Comparison of ENCODE assay signal across 25 cellular contexts in genomic region chr1:182974792-182975191, GRCh38. TPM values are rescaled to one million over a fixed set of nuclear protein-coding genes. Genes with fewer than 3 reads are reported as not detected.
DNase-seq lines count a peak whose midpoint lies in the region; ATAC-seq and TF ChIP-seq lines count a peak whose summit lies in the region.
"Had no signal": no experiment of that assay in that cellular context is flagged by ENCODE, and none has a peak within 500 bp of the region (broad histone marks: within the 10 kb centered on the region; RNA-seq: fewer than 3 reads in every experiment).

No MANE protein-coding gene starts in this region.

- H2BK12ac ChIP-seq in neuronal stem cell (ENCODE audit: low read length): no peak overlapping the region

- DNase-seq in Caco-2: peak in 1 of 2 experiments; percentile 36
- DNase-seq in fibroblast of lung (ENCODE audit: low read depth in 2 of 2): no peak
- DNase-seq in neuronal stem cell (ENCODE audit: low spot score): no peak
- no peak for DNase-seq in mesenteric fat pad (ENCODE audit: low spot score)
- no peak for DNase-seq in substantia nigra (lab: John Stamatoyannopoulos, UW)
- DNase-seq in stimulated activated CD4-positive, alpha-beta T cell treated with anti-CD3 and anti-CD28 coated beads, Interleukin-15, amount 100 ng/mL, for 24 hours: no peak
- DNase-seq: activated B cell treated with CpG ODN at 0.5 μM for 24 hours; activated CD4-positive, alpha-beta memory T cell treated with anti-CD3 and anti-CD28 coated beads for 36 hours; activated gamma-delta T cell; adrenal gland; cortex of kidney; KG1; NCI-H187; NCI-H748 treated with DMSO at 0.1 percent for 48 hours; occipital lobe; T-helper 9 cell had no signal

- no peak overlapping the region for H3K14ac ChIP-seq in neuronal stem cell (ENCODE audit: low read length)

- H2BK120ac ChIP-seq in neuronal stem cell (ENCODE audit: low read depth, low read length): no peak overlapping the region

- no peak for ATAC-seq in HG03025 (IDR thresholded peaks at IDR 0.05; ENCODE audit: low FRiP score, unreplicated experiment)
- ATAC-seq: Right ventricle myocardium inferior had no signal

- H3K36me3 ChIP-seq in Caco-2 (ENCODE audit: control insufficient read depth, insufficient read depth, low read length) (no peaks in the 10 kb centered on the region), Loucy (ENCODE audit: insufficient read depth, low read length) (no peaks in the 10 kb centered on the region), fibroblast of lung (ENCODE audit: control insufficient read depth, insufficient read depth, low read length) (no peaks in the 10 kb centered on the region), neuronal stem cell (replicated peaks in 1 of 2; ENCODE audit: control insufficient read depth in 2 of 2, insufficient read depth in 2 of 2, low read length in 2 of 2) (no peaks in the 10 kb centered on the region)
- H3K36me3 ChIP-seq: adrenal gland; BLaER1 treated with 17β-estradiol and CSF1 and Interleukin-3, amounts not matched to agents 10 nM and 100 nM; cardiac muscle cell; right atrium auricular region had no signal

- H3K27me3 ChIP-seq in Caco-2 (replicated peaks; ENCODE audit: control insufficient read depth, insufficient read depth, low read length): no peaks in the 10 kb centered on the region
- H3K27me3 ChIP-seq in Loucy (ENCODE audit: insufficient read depth, low read length, poor library complexity, severe bottlenecking): no peaks in the 10 kb centered on the region
- no peaks in the 10 kb centered on the region for H3K27me3 ChIP-seq in fibroblast of lung (ENCODE audit: control insufficient read depth, insufficient read depth, low read length)
- no peaks in the 10 kb centered on the region for H3K27me3 ChIP-seq in neuronal stem cell (ENCODE audit: control insufficient read depth in 3 of 3, insufficient read depth in 3 of 3, low read depth in 1 of 3, low read length in 3 of 3)
- H3K27me3 ChIP-seq: adrenal gland; BLaER1 treated with 17β-estradiol and CSF1 and Interleukin-3, amounts not matched to agents 10 nM and 100 nM; cardiac muscle cell; right atrium auricular region had no signal

- peak overlapping the region; percentile 4 for H3K4me3 Mint-ChIP-seq in Caco-2 (ENCODE audit: unreplicated experiment)
- H3K4me3 Mint-ChIP-seq: activated B cell treated with CpG ODN at 0.5 μM for 24 hours; activated CD4-positive, alpha-beta memory T cell treated with anti-CD3 and anti-CD28 coated beads for 36 hours had no signal

- H3K27me3 Mint-ChIP-seq in Caco-2 (ENCODE audit: insufficient read depth, unreplicated experiment): no peaks in the 10 kb centered on the region
- H3K27me3 Mint-ChIP-seq: activated B cell treated with CpG ODN at 0.5 μM for 24 hours had no signal

- H3K79me2 ChIP-seq in Loucy (ENCODE audit: insufficient read depth, low read length): no peaks in the 10 kb centered on the region
- H3K79me2 ChIP-seq in fibroblast of lung (ENCODE audit: control insufficient read depth, insufficient read depth, low read length): no peaks in the 10 kb centered on the region

- no peak overlapping the region for H3K4ac ChIP-seq in neuronal stem cell (ENCODE audit: low read length)

- no CpG with 5 or more reads among the region's 2 CpGs for WGBS in neuronal stem cell (ENCODE audit: extremely low coverage in 2 of 2, insufficient read length in 2 of 2, insufficient replicate concordance in 1 of 2), 2 donors

- H3K4me3 ChIP-seq in Caco-2 (ENCODE audit: low read depth, low read length) (no peak overlapping the region), Loucy (ENCODE audit: low read length, poor library complexity, severe bottlenecking) (no peak overlapping the region), fibroblast of lung (replicated peaks in 1 of 4; ENCODE audit: control extremely low read depth in 1 of 4, insufficient read depth in 1 of 4, low read depth in 3 of 4, low read length in 4 of 4) (no peak overlapping the region), neuronal stem cell (ENCODE audit: low read length in 2 of 2) (no peak overlapping the region)
- H3K4me3 ChIP-seq: A549; adrenal gland; BLaER1 treated with 17β-estradiol and CSF1 and Interleukin-3, amounts not matched to agents 10 nM and 100 nM; cardiac muscle cell; lung; right atrium auricular region had no signal

- H3K27ac ChIP-seq in fibroblast of lung (ENCODE audit: insufficient read depth, low read length) (no peak overlapping the region), neuronal stem cell (replicated peaks; ENCODE audit: low read length) (peak overlapping the region; percentile 34), substantia nigra (ENCODE audit: low read depth, low read length, poor library complexity, severe bottlenecking) (no peak overlapping the region)
- H3K27ac ChIP-seq: A549; adrenal gland; BLaER1 treated with 17β-estradiol and CSF1 and Interleukin-3, amounts not matched to agents 10 nM and 100 nM; cardiac muscle cell; right atrium auricular region had no signal

- no peak overlapping the region for H4K91ac ChIP-seq in neuronal stem cell (ENCODE audit: low read depth, low read length, poor library complexity)

- peaks cover 28% of the 10 kb centered on the region for H3K4me1 Mint-ChIP-seq in Caco-2 (ENCODE audit: low read depth, unreplicated experiment)
- H3K4me1 Mint-ChIP-seq: activated B cell treated with CpG ODN at 0.5 μM for 24 hours had no signal

- H2BK15ac ChIP-seq in neuronal stem cell (ENCODE audit: low read length): no peak overlapping the region

- H3K9me3 Mint-ChIP-seq in Caco-2 (ENCODE audit: unreplicated experiment): no peaks in the 10 kb centered on the region
- H3K9me3 Mint-ChIP-seq: activated B cell treated with CpG ODN at 0.5 μM for 24 hours; activated CD4-positive, alpha-beta memory T cell treated with anti-CD3 and anti-CD28 coated beads for 36 hours had no signal

- H2AFZ ChIP-seq in Loucy (ENCODE audit: low read length): 0 out of 2 replicates have a peak overlapping the region, but pooled peaks have one; percentile 6
- H2AFZ ChIP-seq in fibroblast of lung (ENCODE audit: low read length): peak overlapping the region; percentile 34
- H2AFZ ChIP-seq in neuronal stem cell (ENCODE audit: low read length): no peak overlapping the region

- POLR2A ChIA-PET in Caco-2 (lab: Charles Lee): no interaction called here

- H3F3A ChIP-seq in Loucy (ENCODE audit: low read depth): no peaks in the 10 kb centered on the region

- no peaks in the 10 kb centered on the region for H3K79me1 ChIP-seq in neuronal stem cell (ENCODE audit: low read depth, low read length)

- H3K9me2 ChIP-seq in Loucy (replicated peaks; ENCODE audit: low read depth, low read length): no peaks in the 10 kb centered on the region

- H3K23ac ChIP-seq in neuronal stem cell (ENCODE audit: low read depth, low read length, poor library complexity): no peak overlapping the region

- no peak overlapping the region for H2BK5ac ChIP-seq in neuronal stem cell (ENCODE audit: low read length)

- no peak overlapping the region for H3K4me2 ChIP-seq in Loucy (ENCODE audit: low read depth, low read length, poor library complexity, severe bottlenecking)
- H3K4me2 ChIP-seq in fibroblast of lung (ENCODE audit: extremely low read depth, insufficient read depth, low read length): no peak overlapping the region
- no peak overlapping the region for H3K4me2 ChIP-seq in neuronal stem cell (ENCODE audit: insufficient read depth, low read length, poor library complexity, severe bottlenecking)
- H3K4me2 ChIP-seq: A549; BLaER1 treated with 17β-estradiol and CSF1 and Interleukin-3, amounts not matched to agents 10 nM and 100 nM had no signal

- no peak overlapping the region for H2AK5ac ChIP-seq in neuronal stem cell (ENCODE audit: low read depth, low read length)

- CTCF ChIA-PET in Caco-2 (lab: Charles Lee): interaction anchor here (0.8 to 1.2 kb wide), 2 partner anchors 12 to 45 kb away, joined by 4 to 5 read pairs; no protein-coding TSS in a partner anchor

- H3K9me3 ChIP-seq in Caco-2 (no peaks in the 10 kb centered on the region), Loucy (ENCODE audit: insufficient read depth, low read depth, low read length) (no peaks in the 10 kb centered on the region), fibroblast of lung (ENCODE audit: control insufficient read depth, insufficient read depth, low read depth, low read length) (no peaks in the 10 kb centered on the region), neuronal stem cell (replicated peaks in 1 of 2; ENCODE audit: control insufficient read depth in 2 of 2, insufficient read depth in 1 of 2, low read depth in 1 of 2, low read length in 2 of 2) (no peaks in the 10 kb centered on the region)
- H3K9me3 ChIP-seq: A549; adrenal gland; BLaER1 treated with 17β-estradiol and CSF1 and Interleukin-3, amounts not matched to agents 10 nM and 100 nM; right atrium auricular region had no signal

- H3K18ac ChIP-seq in neuronal stem cell (ENCODE audit: low read length): no peak overlapping the region

- H3K4me1 ChIP-seq in Caco-2: peaks cover 79% of the 10 kb centered on the region
- no peaks in the 10 kb centered on the region for H3K4me1 ChIP-seq in Loucy (ENCODE audit: insufficient read depth, low read length, poor library complexity, severe bottlenecking)
- peaks cover 2% of the 10 kb centered on the region for H3K4me1 ChIP-seq in fibroblast of lung (ENCODE audit: control insufficient read depth, extremely low read depth, insufficient read depth, low read length)
- H3K4me1 ChIP-seq in neuronal stem cell (ENCODE audit: control insufficient read depth in 2 of 2, insufficient read depth in 1 of 2, low read depth in 1 of 2, low read length in 2 of 2): peaks cover 0 to 15% of the 10 kb centered on the region in 2 donors
- H3K4me1 ChIP-seq: A549; adrenal gland; BLaER1 treated with 17β-estradiol and CSF1 and Interleukin-3, amounts not matched to agents 10 nM and 100 nM; right atrium auricular region had no signal

- intact Hi-C loops in Caco-2 (cut with micrococcal nuclease; ENCODE audit: unreplicated experiment): no loop called here

- H4K20me1 ChIP-seq in Loucy (ENCODE audit: insufficient read depth, low read length, poor library complexity, severe bottlenecking): no peaks in the 10 kb centered on the region
- H4K20me1 ChIP-seq in fibroblast of lung (ENCODE audit: control insufficient read depth, extremely low read depth, insufficient read depth, low read length): no peaks in the 10 kb centered on the region
- H4K20me1 ChIP-seq: BLaER1 treated with 17β-estradiol and CSF1 and Interleukin-3, amounts not matched to agents 10 nM and 100 nM had no signal

- peak overlapping the region; percentile 39 for H3K27ac Mint-ChIP-seq in Caco-2 (ENCODE audit: unreplicated experiment)
- H3K27ac Mint-ChIP-seq: activated B cell treated with CpG ODN at 0.5 μM for 24 hours; activated CD4-positive, alpha-beta memory T cell treated with anti-CD3 and anti-CD28 coated beads for 36 hours had no signal

- no peaks in the 10 kb centered on the region for H3K36me3 Mint-ChIP-seq in Caco-2 (ENCODE audit: insufficient read depth, unreplicated experiment)
- H3K36me3 Mint-ChIP-seq: activated CD4-positive, alpha-beta memory T cell treated with anti-CD3 and anti-CD28 coated beads for 36 hours had no signal

- BruUV-seq in Caco-2 (replicated peaks; lab: Mats Ljungman, UMichigan): no TSS peak

- no peak overlapping the region for H4K8ac ChIP-seq in neuronal stem cell (ENCODE audit: low read depth, low read length)

- no peak for TF ChIP-seq CTCF in Caco-2 (IDR thresholded peaks at IDR 0.05; ENCODE audit: insufficient read depth in 1 of 2, low read depth in 1 of 2, low read length in 1 of 2, severe bottlenecking in 1 of 2, unreplicated experiment in 1 of 2)
- TF ChIP-seq CTCF in Loucy (conservative IDR thresholded peaks at IDR 0.05; ENCODE audit: low read length): no peak
- no peak for TF ChIP-seq CTCF in fibroblast of lung (conservative IDR thresholded peaks at IDR 0.05 in 1 of 2, IDR thresholded peaks at IDR 0.05 in 1 of 2; ENCODE audit: low read depth in 1 of 2, low read length in 2 of 2)

- H3K9ac ChIP-seq in Loucy (ENCODE audit: low read depth, low read length, poor library complexity, severe bottlenecking) (no peak overlapping the region), fibroblast of lung (ENCODE audit: insufficient read depth, low read length) (no peak overlapping the region), neuronal stem cell (ENCODE audit: low read depth, low read length, poor library complexity) (no peak overlapping the region)
- H3K9ac ChIP-seq: BLaER1 treated with 17β-estradiol and CSF1 and Interleukin-3, amounts not matched to agents 10 nM and 100 nM had no signal

RNA-seq across cellular contexts. Expression of gene SHCBP1L, which starts 21.8 kb away (rescaled TPM):
- total RNA-seq in Caco-2 (2022) (not detected in 2 replicates), fibroblast of lung (0.26 TPM in 1 of 2 replicates, not detected in the other), mesenteric fat pad (not detected)
- not detected in 2 replicates for polyA plus RNA-seq in fibroblast of lung
- not detected in 2 replicates for polyA plus RNA-seq in fibroblast of lung (2012)
- polyA minus RNA-seq in fibroblast of lung (ENCODE audit: low replicate concordance): not detected in 2 replicates
- not detected for polyA plus RNA-seq in neuronal stem cell (2013, experiment 1 of 2)
- polyA plus RNA-seq in neuronal stem cell (2013, experiment 2 of 2): not detected
- total RNA-seq: activated B cell treated with CpG ODN at 0.5 μM for 24 hours; activated CD4-positive, alpha-beta memory T cell treated with anti-CD3 and anti-CD28 coated beads for 36 hours; adrenal gland; cardiac muscle cell; HT1080; lung; occipital lobe; right atrium auricular region; Right ventricle myocardium inferior had no signal
- polyA plus RNA-seq: A549, adrenal gland, cardiac muscle cell, lung had no signal

RNA-seq across cellular contexts. Expression of gene LAMC1, which starts 48.4 kb away (rescaled TPM):
- total RNA-seq in Caco-2 (2022) (323 and 350 TPM in 2 replicates), fibroblast of lung (408 and 477 TPM in 2 replicates), mesenteric fat pad (370 TPM)
- 270 and 604 TPM in 2 replicates for polyA plus RNA-seq in fibroblast of lung
- 171 and 508 TPM in 2 replicates for polyA plus RNA-seq in fibroblast of lung (2012)
- polyA minus RNA-seq in fibroblast of lung (ENCODE audit: low replicate concordance): 458 and 626 TPM in 2 replicates
- polyA plus RNA-seq in neuronal stem cell (2013, experiment 1 of 2): 51.9 TPM
- 48.3 TPM for polyA plus RNA-seq in neuronal stem cell (2013, experiment 2 of 2)
